ENCODE assay signal across 13 cellular contexts in genomic region chr9:105416840-105417239, GRCh38. TPM values are rescaled to one million over a fixed set of nuclear protein-coding genes. Genes with fewer than 3 reads are reported as not detected.
DNase-seq lines count a peak whose midpoint lies in the region; ATAC-seq, FAIRE-seq and TF ChIP-seq lines count a peak whose summit lies in the region.
"Had no signal": no experiment of that assay in that cellular context is flagged by ENCODE, and none has a peak within 500 bp of the region (broad histone marks: within the 10 kb centered on the region; RNA-seq: fewer than 3 reads in every experiment).

No MANE protein-coding gene starts in this region.

- FAIRE-seq in GM12891 (lab: Jason Lieb, UNC): no peak

- DNase-seq in NCI-H2081 treated with DMSO at 0.1 percent for 48 hours (lab: John Stamatoyannopoulos, UW): no peak
- no peak for DNase-seq in GM12891 (ENCODE audit: insufficient read length, low spot score)
- DNase-seq in AML-193 (lab: John Stamatoyannopoulos, UW): no peak
- DNase-seq in ureter (ENCODE audit: low spot score): no peak
- DNase-seq: adrenal gland; NCI-H1417; nucleus accumbens; stimulated activated CD8-positive, alpha-beta memory T cell treated with anti-CD3 and anti-CD28 coated beads, Interleukin-4, amount 100 ng/mL, for 48 hours had no signal

- no peak for TF ChIP-seq POLR2A in GM12891 (IDR thresholded peaks at IDR 0.05; ENCODE audit: low read depth, low read length)

- ATAC-seq in GM18499 (IDR thresholded peaks at IDR 0.05; ENCODE audit: insufficient read depth, unreplicated experiment): peak; percentile 55
- peak; percentile 54 for ATAC-seq in GM19467 (IDR thresholded peaks at IDR 0.05; ENCODE audit: unreplicated experiment)
- peak; percentile 52 for ATAC-seq in HG02938 (IDR thresholded peaks at IDR 0.05; ENCODE audit: unreplicated experiment)
- peak; percentile 56 for ATAC-seq in HG03565 (IDR thresholded peaks at IDR 0.05; ENCODE audit: unreplicated experiment)
- ATAC-seq: Right ventricle myocardium inferior had no signal

TF ChIP-seq in GM12891, 5 proteins besides CTCF, POLR2A, EP300 and RAD21:
- TF ChIP-seq PAX5 (IDR thresholded peaks at IDR 0.05; ENCODE audit: insufficient read depth, low read length, severe bottlenecking) (no peak), SPI1 (IDR thresholded peaks at IDR 0.05; ENCODE audit: low read depth, low read length) (no peak), POU2F2 (IDR thresholded peaks at IDR 0.05; ENCODE audit: low read depth, low read length) (no peak), POLR2AphosphoS5 (IDR thresholded peaks at IDR 0.05; ENCODE audit: low read depth, low read length) (no peak), TAF1 (IDR thresholded peaks at IDR 0.05; ENCODE audit: low read depth, low read length) (no peak)

RNA-seq across cellular contexts. Expression of gene FSD1L, which starts 31.0 kb away (rescaled TPM):
- 6.7 TPM for polyA plus RNA-seq in GM12891 (2012; ENCODE audit: low read depth, missing spikeins)
- total RNA-seq in ureter: 5.0 TPM
